8 cellular contexts compared by ENCODE assay signal in genomic region chr14:31927348-31927826, GRCh38.
DNase-seq lines count a peak whose midpoint lies in the region; ATAC-seq and TF ChIP-seq lines count a peak whose summit lies in the region.

No MANE protein-coding gene starts in this region.

- H3K4me3 ChIP-seq in MG63, result no peak overlapping the region
- H3K4me3 ChIP-seq in duodenal mucosa (ENCODE audit: low read depth in 1 of 2, low read length in 2 of 2), result no peak overlapping the region
- no peak overlapping the region for H3K4me3 ChIP-seq in mucosa of rectum (ENCODE audit: low read length in 2 of 2)
- H3K4me3 ChIP-seq in testis, result no peak overlapping the region

- TF ChIP-seq POLR2A in testis (IDR thresholded peaks at IDR 0.05), result no peak

- DNase-seq in AG08396 (ENCODE audit: low spot score), result peak; percentile 74
- DNase-seq in MG63, result peak; percentile 9
- DNase-seq in testis, result no peak
- DNase-seq in NCI-H748 treated with DMSO at 0.1 percent for 48 hours (lab: John Stamatoyannopoulos, UW), result no peak

- H3K4me1 ChIP-seq in duodenal mucosa (ENCODE audit: control insufficient read depth in 1 of 2, insufficient read depth in 2 of 2, low read length in 2 of 2), result peaks cover 0 to 3% of the 10 kb centered on the region in 2 donors
- peaks cover 0 to 3% of the 10 kb centered on the region in 2 donors for H3K4me1 ChIP-seq in mucosa of rectum (ENCODE audit: control insufficient read depth in 2 of 2, insufficient read depth in 2 of 2, low read length in 2 of 2)
- no peaks in the 10 kb centered on the region for H3K4me1 ChIP-seq in testis

- intact Hi-C loops in testis (cut with DNase I; ENCODE audit: low total_unique reads), result no loop called here

- H3K9me3 ChIP-seq in MG63 (no peaks in the 10 kb centered on the region; the same call in 1 of the 2 replicates), duodenal mucosa (ENCODE audit: control insufficient read depth in 1 of 2, low read length in 2 of 2) (no peaks in the 10 kb centered on the region), mucosa of rectum (ENCODE audit: control insufficient read depth in 2 of 2, low read length in 2 of 2) (no peaks in the 10 kb centered on the region), testis (no peaks in the 10 kb centered on the region)

- 63 to 69% methylated on average over 6 of the region's 6 CpGs for WGBS in testis, 2 donors

- H3K27me3 ChIP-seq in MG63 (no peaks in the 10 kb centered on the region), duodenal mucosa (ENCODE audit: control insufficient read depth in 1 of 2, insufficient read depth in 2 of 2, low read length in 2 of 2) (no peaks in the 10 kb centered on the region), mucosa of rectum (ENCODE audit: control insufficient read depth in 2 of 2, insufficient read depth in 2 of 2, low read length in 2 of 2) (no peaks in the 10 kb centered on the region), testis (no peaks in the 10 kb centered on the region)

- no peak overlapping the region for H3K9ac ChIP-seq in duodenal mucosa (ENCODE audit: low read depth in 1 of 2, low read length in 2 of 2)
- no peak overlapping the region for H3K9ac ChIP-seq in mucosa of rectum (ENCODE audit: low read depth in 1 of 2, low read length in 2 of 2)

- no peak for TF ChIP-seq CTCF in testis (IDR thresholded peaks at IDR 0.05)

- ATAC-seq in HG03025 (IDR thresholded peaks at IDR 0.05; ENCODE audit: low FRiP score, unreplicated experiment) (no peak), GM18873 (IDR thresholded peaks at IDR 0.05; ENCODE audit: low FRiP score, unreplicated experiment) (no peak)

- H3K27ac ChIP-seq in duodenal mucosa (ENCODE audit: low read depth, low read length) (peak overlapping the region; percentile 33), mucosa of rectum (ENCODE audit: low read depth in 2 of 2, low read length in 2 of 2) (peak overlapping the region; percentile 45 to 48), testis (peak overlapping the region in 1 of 2 donors; percentile 20)

- H3K36me3 ChIP-seq in MG63 (no peaks in the 10 kb centered on the region), duodenal mucosa (ENCODE audit: control insufficient read depth in 1 of 2, insufficient read depth in 2 of 2, low read length in 2 of 2) (no peaks in the 10 kb centered on the region), mucosa of rectum (ENCODE audit: control insufficient read depth in 2 of 2, insufficient read depth in 2 of 2, low read length in 2 of 2) (no peaks in the 10 kb centered on the region), testis (ENCODE audit: low read depth, missing control alignments) (no peaks in the 10 kb centered on the region)

Comparison
In these comparisons a context has a peak if more than half of its experiments do, and no peak if none do; other contexts are left out.
1. DNase-seq: peak in AG08396 (single experiment) and MG63 (single experiment); none in testis (single experiment) and NCI-H748 treated with DMSO at 0.1 percent for 48 hours (single experiment).